ENCODE assay signal across 9 cellular contexts in the genomic region with DNA sequence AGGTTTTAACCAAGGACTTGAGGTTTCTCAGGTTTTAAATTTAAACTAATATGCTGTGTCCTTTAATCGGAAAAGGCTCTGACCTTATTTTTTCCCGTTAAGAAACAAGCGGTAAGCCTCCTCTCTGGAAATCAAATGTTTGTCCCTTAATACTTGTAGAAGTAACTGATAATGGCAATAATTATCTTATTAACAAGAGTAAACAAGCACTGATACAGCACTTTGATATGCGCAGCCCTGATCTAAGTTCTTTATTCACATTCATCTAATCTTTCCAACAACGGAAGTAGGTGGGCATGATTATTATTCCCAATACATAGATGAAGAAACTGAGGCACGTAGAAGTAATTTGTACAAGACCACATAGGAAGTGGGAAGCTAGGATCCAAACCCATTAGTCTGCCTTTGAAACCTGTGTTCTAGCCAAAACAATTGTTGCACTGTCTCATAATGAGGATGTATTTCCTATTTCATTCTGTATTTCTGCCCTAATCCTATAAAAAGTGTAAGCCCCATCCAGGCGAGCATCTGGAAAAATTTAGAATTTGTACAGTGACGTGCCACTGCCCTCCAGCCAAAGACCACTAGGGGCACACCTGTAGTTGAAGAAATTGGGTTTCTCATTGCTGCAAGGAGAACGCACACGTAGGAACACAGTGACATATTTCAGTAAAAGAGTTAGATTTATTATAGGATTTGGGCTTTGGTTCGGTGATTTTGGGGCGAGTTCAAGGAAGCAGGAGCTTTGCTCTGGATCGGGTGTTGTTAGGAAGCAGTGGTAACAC. TPM values are rescaled to one million over a fixed set of nuclear protein-coding genes. Genes with fewer than 3 reads are reported as not detected.
DNase-seq lines count a peak whose midpoint lies in the region; ATAC-seq and TF ChIP-seq lines count a peak whose summit lies in the region.
"Had no signal": no experiment of that assay in that cellular context is flagged by ENCODE, and none has a peak within 500 bp of the region (broad histone marks: within the 10 kb centered on the region; RNA-seq: fewer than 3 reads in every experiment).

No MANE protein-coding gene starts in this region.

- TF ChIP-seq CTCF in brain (conservative IDR thresholded peaks at IDR 0.05), result peak; percentile 53 to 74

- no peak for ATAC-seq in CD4-positive, CD25-positive, alpha-beta regulatory T cell (ENCODE audit: low read depth in 2 of 2)
- ATAC-seq in HG03442 (IDR thresholded peaks at IDR 0.05; ENCODE audit: unreplicated experiment), result no peak
- ATAC-seq in HG03025 (IDR thresholded peaks at IDR 0.05; ENCODE audit: low FRiP score, unreplicated experiment), result no peak

- no peaks in the 10 kb centered on the region for H3K36me3 ChIP-seq in CD4-positive, CD25-positive, alpha-beta regulatory T cell (ENCODE audit: control insufficient read depth, insufficient read depth, low read length)
- H3K36me3 ChIP-seq in HUES6 (ENCODE audit: control insufficient read depth, insufficient read depth, low read length), result no peaks in the 10 kb centered on the region
- no peaks in the 10 kb centered on the region for H3K36me3 ChIP-seq in mucosa of stomach (ENCODE audit: control insufficient read depth, insufficient read depth, low read length)

- H3K36me3 Mint-ChIP-seq in CD4-positive, CD25-positive, alpha-beta regulatory T cell, result no peaks in the 10 kb centered on the region
- H3K36me3 Mint-ChIP-seq in brain, result peaks cover 3% of the 10 kb centered on the region

- H3K27me3 Mint-ChIP-seq in CD4-positive, CD25-positive, alpha-beta regulatory T cell, result no peaks in the 10 kb centered on the region
- peaks cover 5% of the 10 kb centered on the region for H3K27me3 Mint-ChIP-seq in brain

- H3K27ac Mint-ChIP-seq in CD4-positive, CD25-positive, alpha-beta regulatory T cell, result peak overlapping the region; percentile 70 to 93 (median 84)
- H3K27ac Mint-ChIP-seq in brain, result peak overlapping the region; percentile 33 to 86 (median 80)

- H3K27me3 ChIP-seq in CD4-positive, CD25-positive, alpha-beta regulatory T cell (ENCODE audit: control insufficient read depth, insufficient read depth, low read length), result no peaks in the 10 kb centered on the region
- no peaks in the 10 kb centered on the region; the same call in 1 of the 2 replicates for H3K27me3 ChIP-seq in HUES6 (ENCODE audit: control insufficient read depth, insufficient read depth, low read length)
- H3K27me3 ChIP-seq in mucosa of stomach (ENCODE audit: control insufficient read depth, insufficient read depth, low read length), result no peaks in the 10 kb centered on the region

- DNase-seq in CD4-positive, CD25-positive, alpha-beta regulatory T cell, result no peak
- no peak for DNase-seq in HCEC 1CT
- no peak for DNase-seq in NK-92 treated with Interleukin-12 subunit alpha and Interleukin-12 subunit beta, amount 100 ng/mL, for 24 hours (lab: John Stamatoyannopoulos, UW)

- peak overlapping the region; percentile 90 for H3K27ac ChIP-seq in CD4-positive, CD25-positive, alpha-beta regulatory T cell (ENCODE audit: insufficient read depth, low read length, poor library complexity, severe bottlenecking)
- H3K27ac ChIP-seq in HUES6 (ENCODE audit: low read depth, low read length), result 0 out of 2 replicates have a peak overlapping the region, but pooled peaks have one; percentile 2

- H3K9me3 ChIP-seq in CD4-positive, CD25-positive, alpha-beta regulatory T cell (ENCODE audit: control insufficient read depth in 2 of 2, low read length in 2 of 2), result no peaks in the 10 kb centered on the region
- H3K9me3 ChIP-seq in HUES6 (ENCODE audit: control insufficient read depth, insufficient read depth, low read depth, low read length), result no peaks in the 10 kb centered on the region
- no peaks in the 10 kb centered on the region for H3K9me3 ChIP-seq in mucosa of stomach (ENCODE audit: control insufficient read depth, low read length)

- peaks cover 0 to 20% (median 13%) of the 10 kb centered on the region in 4 donors for H3K4me1 Mint-ChIP-seq in CD4-positive, CD25-positive, alpha-beta regulatory T cell
- H3K4me1 Mint-ChIP-seq in brain, result peaks cover 36% of the 10 kb centered on the region

- H3K4me3 ChIP-seq in CD4-positive, CD25-positive, alpha-beta regulatory T cell (ENCODE audit: low read depth, low read length), result peak overlapping the region; percentile 86
- H3K4me3 ChIP-seq in HUES6 (ENCODE audit: low read depth, low read length), result peak overlapping the region; percentile 83
- no peak overlapping the region for H3K4me3 ChIP-seq in mucosa of stomach (ENCODE audit: low read length)

- peak overlapping the region; percentile 85 to 96 (median 88) for H3K4me3 Mint-ChIP-seq in CD4-positive, CD25-positive, alpha-beta regulatory T cell
- peak overlapping the region; percentile 83 to 92 (median 87) for H3K4me3 Mint-ChIP-seq in brain

- H3K9ac ChIP-seq in HUES6 (ENCODE audit: low read length) (peak overlapping the region; percentile 55), mucosa of stomach (ENCODE audit: low read length) (peak overlapping the region; percentile 44)

- no peaks in the 10 kb centered on the region for H3K9me3 Mint-ChIP-seq in CD4-positive, CD25-positive, alpha-beta regulatory T cell
- no peaks in the 10 kb centered on the region for H3K9me3 Mint-ChIP-seq in brain

- H3K4me1 ChIP-seq in CD4-positive, CD25-positive, alpha-beta regulatory T cell (ENCODE audit: control insufficient read depth, insufficient read depth, low read length, poor library complexity, severe bottlenecking), result peaks cover 19% of the 10 kb centered on the region
- H3K4me1 ChIP-seq in HUES6 (ENCODE audit: control insufficient read depth, insufficient read depth, low read length) (peaks cover 15% of the 10 kb centered on the region), mucosa of stomach (ENCODE audit: control insufficient read depth, insufficient read depth, low read length) (peaks cover 7% of the 10 kb centered on the region)

RNA-seq across cellular contexts. Expression of a gene that starts 0.6 kb away (rescaled TPM):
- not detected for total RNA-seq in CD4-positive, CD25-positive, alpha-beta regulatory T cell
- polyA plus RNA-seq in CD4-positive, CD25-positive, alpha-beta regulatory T cell, result not detected
- not detected for polyA plus RNA-seq in brain (ENCODE audit: insufficient read depth, low read depth, low replicate concordance)
- total RNA-seq: RPMI7951 had no signal

RNA-seq across cellular contexts. Expression of a gene that starts 0.7 kb away (rescaled TPM):
- total RNA-seq in CD4-positive, CD25-positive, alpha-beta regulatory T cell, result 13.5 TPM
- 10 to 100 TPM; 13.9 to 20.9 (median 15.2) TPM for polyA plus RNA-seq in CD4-positive, CD25-positive, alpha-beta regulatory T cell
- polyA plus RNA-seq in brain (ENCODE audit: insufficient read depth, low read depth, low replicate concordance), result 79.1 TPM
